In the genomic region with DNA sequence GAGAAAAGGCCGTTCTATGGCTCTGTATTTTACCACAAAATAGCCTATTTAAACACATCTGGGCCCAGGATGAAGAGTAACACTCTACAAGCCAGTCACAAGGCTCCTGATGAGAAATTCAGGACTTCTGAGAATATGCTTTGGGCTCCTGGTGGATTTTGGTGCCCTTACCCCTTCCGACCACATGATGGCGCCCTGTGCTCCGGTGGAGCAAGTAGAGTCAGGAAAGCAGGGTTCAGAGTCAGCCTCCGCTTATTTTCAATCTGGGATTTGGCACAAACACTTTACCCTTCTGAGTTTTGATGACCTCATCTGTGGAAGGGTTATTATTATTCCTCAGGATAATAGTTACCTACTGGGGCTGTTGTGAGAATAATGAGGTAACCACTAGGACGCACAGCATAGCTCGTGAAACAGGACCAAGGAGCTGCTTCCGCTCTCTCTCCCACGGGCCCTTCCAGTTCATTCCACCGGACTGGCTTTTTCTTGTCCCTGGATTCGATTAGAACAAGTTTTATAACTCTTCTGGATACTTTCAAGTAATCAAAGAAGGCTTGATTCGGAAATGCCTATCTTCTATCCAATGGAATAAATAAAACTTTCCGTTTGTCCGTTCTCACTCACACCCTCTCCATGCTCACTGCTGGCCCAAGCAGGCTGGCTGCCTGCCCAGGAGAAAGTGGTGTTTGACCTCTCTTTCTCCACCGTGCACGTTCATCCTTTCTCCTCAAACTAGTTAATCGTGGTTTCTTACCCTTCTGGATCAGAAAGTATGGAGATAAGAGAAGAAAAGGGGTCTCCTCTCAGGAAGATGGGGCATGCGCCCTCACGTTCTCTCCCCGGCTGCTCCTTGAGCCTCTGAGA, we compare ENCODE assay signal across 8 cellular contexts.
A peak's percentile ranks its signal among the peaks of the same experiment; 100 is the strongest.
DNase-seq lines count a peak whose midpoint lies in the region; ATAC-seq and TF ChIP-seq lines count a peak whose summit lies in the region.

No MANE protein-coding gene starts in this region.

- peak; percentile 19 for DNase-seq in stimulated activated CD4-positive, alpha-beta T cell treated with anti-CD3 and anti-CD28 coated beads, Interleukin-1b, Interleukin-23, amount 100 ng/mL, for 48 hours
- DNase-seq in stimulated activated CD4-positive, alpha-beta T cell treated with anti-CD3 and anti-CD28 coated beads, Interleukin-4, amount 100 ng/mL, for 4 hours = no peak
- peak; percentile 21 for DNase-seq in Jurkat, Clone E6-1 (ENCODE audit: low read depth, low spot score)
- DNase-seq in astrocyte of the cerebellum (ENCODE audit: low read depth) = no peak
- no peak for DNase-seq in neural crest cell (ENCODE audit: low read depth, low spot score)
- no peak for DNase-seq in activated CD4-positive, CD25-positive, alpha-beta regulatory T cell (lab: John Stamatoyannopoulos, UW)

- no peaks in the 10 kb centered on the region for H3K27me3 Mint-ChIP-seq in neural crest cell (ENCODE audit: low read depth)

- no peaks in the 10 kb centered on the region for H3K36me3 Mint-ChIP-seq in neural crest cell (ENCODE audit: low read depth)

- H3K4me3 ChIP-seq in Jurkat, Clone E6-1 (ENCODE audit: low read length) = no peak overlapping the region
- H3K4me3 ChIP-seq in astrocyte of the cerebellum (ENCODE audit: low read depth, low read length) = no peak overlapping the region

- no peak overlapping the region for H3K27ac Mint-ChIP-seq in neural crest cell (ENCODE audit: unreplicated experiment)

- peaks cover 3% of the 10 kb centered on the region for H3K9me3 Mint-ChIP-seq in neural crest cell

- in situ Hi-C loops in astrocyte of the cerebellum (cut with HindIII; ENCODE audit: low sequenced_read_pairs) = no loop called here

- TF ChIP-seq CTCF in astrocyte of the cerebellum (IDR thresholded peaks at IDR 0.05; ENCODE audit: low read depth, low read length, missing control alignments) (peak; percentile 41), neural crest cell (conservative IDR thresholded peaks at IDR 0.05) (peak; percentile 57)

- H3K4me1 Mint-ChIP-seq in neural crest cell = no peaks in the 10 kb centered on the region

- ATAC-seq in GM21390 (IDR thresholded peaks at IDR 0.05; ENCODE audit: unreplicated experiment) (no peak), GM21723 (IDR thresholded peaks at IDR 0.05; ENCODE audit: unreplicated experiment) (no peak)

- no peak overlapping the region for H3K4me3 Mint-ChIP-seq in neural crest cell

Comparison
In these comparisons a context has a peak if more than half of its experiments do, and no peak if none do; other contexts are left out.
1. DNase-seq: peak in stimulated activated CD4-positive, alpha-beta T cell treated with anti-CD3 and anti-CD28 coated beads, Interleukin-1b, Interleukin-23, amount 100 ng/mL, for 48 hours (single experiment) and Jurkat, Clone E6-1 (single experiment); none in stimulated activated CD4-positive, alpha-beta T cell treated with anti-CD3 and anti-CD28 coated beads, Interleukin-4, amount 100 ng/mL, for 4 hours (0 of 2), astrocyte of the cerebellum (single experiment), neural crest cell (single experiment) and activated CD4-positive, CD25-positive, alpha-beta regulatory T cell (0 of 4).